ENCODE assay signal across 8 cellular contexts in the genomic region with DNA sequence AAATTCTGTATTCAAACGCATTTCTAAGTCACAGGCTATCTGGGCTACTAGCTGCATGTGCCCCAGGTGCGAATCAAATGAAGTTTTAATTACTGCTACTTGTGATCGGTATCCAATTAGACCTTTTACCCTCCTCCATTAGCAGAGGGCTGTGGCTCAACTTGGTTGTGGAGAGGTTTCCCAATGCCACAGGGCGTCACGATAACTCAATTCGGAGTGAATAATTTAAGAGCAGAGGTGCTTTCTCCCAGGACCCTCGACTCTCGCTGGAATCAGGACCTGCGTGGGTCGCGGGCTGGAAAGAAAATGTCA. TPM values are rescaled to one million over a fixed set of nuclear protein-coding genes. Genes with fewer than 3 reads are reported as not detected.
DNase-seq lines count a peak whose midpoint lies in the region; ATAC-seq, FAIRE-seq and TF ChIP-seq lines count a peak whose summit lies in the region.

No MANE protein-coding gene starts in this region.

- H3K4me1 ChIP-seq in CD4-positive, alpha-beta memory T cell (ENCODE audit: insufficient read depth, low read length), result peaks cover 44% of the 10 kb centered on the region
- H3K4me1 ChIP-seq in HepG2 (ENCODE audit: insufficient read depth, low read length) (peaks cover 26% of the 10 kb centered on the region), thymus (ENCODE audit: control insufficient read depth, insufficient read depth, low read length) (peaks cover 2% of the 10 kb centered on the region)

- TF ChIP-seq EP300 in HepG2 (IDR thresholded peaks at IDR 0.05; ENCODE audit: low read depth in 2 of 2, low read length in 2 of 2) (no peak), HepG2 (CRISPR knock-in tag; IDR thresholded peaks at IDR 0.05; ENCODE audit: borderline replicate concordance) (no peak)

- peak overlapping the region; percentile 97 to 99 (median 98) for H3K4me3 Mint-ChIP-seq in CD4-positive, alpha-beta memory T cell

- no peaks in the 10 kb centered on the region for H4K20me1 ChIP-seq in HepG2 (ENCODE audit: insufficient read depth, low read length)

- no peaks in the 10 kb centered on the region for H3K9me3 ChIP-seq in CD4-positive, alpha-beta memory T cell (ENCODE audit: control insufficient read depth in 1 of 2, low read length in 2 of 2)
- H3K9me3 ChIP-seq in HepG2 (ENCODE audit: low read length), result no peaks in the 10 kb centered on the region
- no peaks in the 10 kb centered on the region for H3K9me3 ChIP-seq in thymus (ENCODE audit: control insufficient read depth)

- peak overlapping the region; percentile 99 for H3K4me2 ChIP-seq in HepG2 (ENCODE audit: low read depth, low read length)

- H3K36me3 ChIP-seq in CD4-positive, alpha-beta memory T cell (ENCODE audit: insufficient read depth, low read length), result peaks cover 2% of the 10 kb centered on the region
- H3K36me3 ChIP-seq in HepG2 (replicated peaks in 1 of 2; ENCODE audit: control insufficient read depth in 1 of 2, insufficient read depth in 2 of 2, low read length in 2 of 2), result peaks cover 0 to 3% of the 10 kb centered on the region in 2 experiments; a peak in 2 of 5 replicates
- H3K36me3 ChIP-seq in thymus (ENCODE audit: control insufficient read depth, insufficient read depth), result peaks cover 9% of the 10 kb centered on the region

- POLR2A ChIA-PET in CD4-positive, alpha-beta memory T cell (lab: Charles Lee; ENCODE audit: partially characterized antibody), result interaction anchor here (0.7 to 1.7 kb wide), 9 partner anchors 8 to 475 kb away, joined by 3 to 9 read pairs (median 3); partner anchors contain the start of gene BTBD9
- POLR2A ChIA-PET in HepG2 (lab: Yijun Ruan, JAX), result interaction anchor here (0.9 to 1.9 kb wide), 5 partner anchors 8 to 820 kb away, joined by 4 to 13 read pairs (median 5); partner anchors contain the start of gene MOCS1

- peak overlapping the region; percentile 79 for H3K27ac ChIP-seq in CD4-positive, alpha-beta memory T cell (ENCODE audit: low read depth, low read length)
- peak overlapping the region; percentile 94 for H3K27ac ChIP-seq in HL-60 (replicated peaks)
- H3K27ac ChIP-seq in HepG2 (ENCODE audit: extremely low read length, insufficient read depth, low read length), result peak overlapping the region; percentile 80
- H3K27ac ChIP-seq in thymus (ENCODE audit: low read depth), result peak overlapping the region; percentile 97

- no peaks in the 10 kb centered on the region for H3K27me3 Mint-ChIP-seq in CD4-positive, alpha-beta memory T cell

- no TSS peak for BruUV-seq in HepG2 (replicated peaks; lab: Mats Ljungman, UMichigan)

- CTCF ChIA-PET in CD4-positive, alpha-beta memory T cell (lab: Charles Lee; ENCODE audit: partially characterized antibody), result interaction anchor here (0.9 to 1.4 kb wide), 3 partner anchors 10 to 52 kb away, joined by 3 to 5 read pairs (median 4); no protein-coding TSS in a partner anchor
- CTCF ChIA-PET in HepG2 (lab: Yijun Ruan, JAX; ENCODE audit: low intra/inter-chr PET ratio, low total read pairs), result no interaction called here

- no peak for TF ChIP-seq RAD21 in HepG2 (CRISPR knock-in tag; IDR thresholded peaks at IDR 0.05)

- TF ChIP-seq CTCF in HL-60 (IDR thresholded peaks at IDR 0.05; ENCODE audit: insufficient read depth, low read length) (no peak), astrocyte of the cerebellum (IDR thresholded peaks at IDR 0.05; ENCODE audit: low read depth, low read length, missing control alignments) (no peak), HepG2 (CRISPR knock-in tag; IDR thresholded peaks at IDR 0.05) (no peak)

- H3K4me3 ChIP-seq in CD4-positive, alpha-beta memory T cell (ENCODE audit: low read length in 2 of 2), result peak overlapping the region; percentile 79 to 97
- H3K4me3 ChIP-seq in HL-60 (replicated peaks; ENCODE audit: insufficient read depth, low read length) (peak overlapping the region; percentile 64), astrocyte of the cerebellum (ENCODE audit: low read depth, low read length) (peak overlapping the region; percentile 78), HepG2 (replicated peaks in 1 of 3; ENCODE audit: insufficient read depth in 1 of 3, low read depth in 2 of 3, low read length in 3 of 3) (peak overlapping the region; percentile 61 to 77 (median 74)), thymus (ENCODE audit: low read length) (peak overlapping the region; percentile 85)

- 0% methylated on average over 11 of the region's 11 CpGs for WGBS in HepG2 (ENCODE audit: low lambda C conversion rate)
- under 1% methylated on average over 11 of the region's 11 CpGs for WGBS in thymus

- H3K27me3 ChIP-seq in CD4-positive, alpha-beta memory T cell (ENCODE audit: insufficient read depth, low read length), result no peaks in the 10 kb centered on the region
- H3K27me3 ChIP-seq in HL-60 (ENCODE audit: insufficient read depth, poor library complexity, severe bottlenecking) (no peaks in the 10 kb centered on the region), HepG2 (ENCODE audit: control insufficient read depth in 1 of 2, insufficient read depth in 2 of 2, low read length in 2 of 2) (no peaks in the 10 kb centered on the region; a peak in 1 of 5 replicates), thymus (ENCODE audit: control insufficient read depth, insufficient read depth) (no peaks in the 10 kb centered on the region)

- H3K4me1 Mint-ChIP-seq in CD4-positive, alpha-beta memory T cell, result peaks cover 40 to 58% (median 49%) of the 10 kb centered on the region in 4 donors

- DNase-seq in CD4-positive, alpha-beta memory T cell, result no peak
- DNase-seq in HL-60 (ENCODE audit: low read depth in 1 of 2, low spot score in 1 of 2) (no peak), astrocyte of the cerebellum (ENCODE audit: low read depth) (no peak), HepG2 (ENCODE audit: low spot score) (no peak), hepatic stellate cell (ENCODE audit: low spot score) (no peak), posterior cingulate gyrus (no peak)

- H3K9me3 Mint-ChIP-seq in CD4-positive, alpha-beta memory T cell, result no peaks in the 10 kb centered on the region

- no peak for FAIRE-seq in HepG2 (lab: Jason Lieb, UNC)

- TF ChIP-seq POLR2A in HepG2 (IDR thresholded peaks at IDR 0.05; ENCODE audit: insufficient read depth in 1 of 2, low read depth in 2 of 2, low read length in 2 of 2), result no peak

- peak overlapping the region; percentile 66 for H2AFZ ChIP-seq in HepG2 (ENCODE audit: low read length)

- peak overlapping the region; percentile 92 to 99 (median 98) for H3K27ac Mint-ChIP-seq in CD4-positive, alpha-beta memory T cell

- intact Hi-C loops in CD4-positive, alpha-beta memory T cell (cut with micrococcal nuclease), result loop anchor here (2.0 to 10.0 kb wide), 5 partner anchors 114 to 1958 kb away; partner anchors contain the start of genes BTBD9, GLO1, KCNK5 and KIF6
- intact Hi-C loops in HepG2 (cut with micrococcal nuclease; ENCODE audit: unreplicated experiment) (no loop called here), posterior cingulate gyrus (cut with DNase I) (loop anchor here (5.0 to 10.0 kb wide), 2 partner anchors 412 to 1950 kb away; partner anchors contain the start of gene GLO1)

- in situ Hi-C loops in astrocyte of the cerebellum (cut with HindIII; ENCODE audit: low sequenced_read_pairs), result loop anchor here (5.0 kb wide), 1 partner anchor 68 kb away; no protein-coding TSS in a partner anchor
- in situ Hi-C loops in HepG2 (cut with HindIII; ENCODE audit: extremely low pct_ligation_motif_present, low pct_unique_long_range_greater_than_20kb), result no loop called here

- H3K79me2 ChIP-seq in HepG2 (ENCODE audit: insufficient read depth, low read length), result no peaks in the 10 kb centered on the region

- peak overlapping the region; percentile 75 for H3K9ac ChIP-seq in HepG2 (ENCODE audit: insufficient read depth, low read depth, low read length)

- peak; percentile 22 for ATAC-seq in GM21390 (IDR thresholded peaks at IDR 0.05; ENCODE audit: unreplicated experiment)
- peak; percentile 45 for ATAC-seq in HepG2

- H3K36me3 Mint-ChIP-seq in CD4-positive, alpha-beta memory T cell, result peaks cover 8 to 10% of the 10 kb centered on the region in 2 donors

TF ChIP-seq in HepG2, 621 proteins besides CTCF, POLR2A, EP300 and RAD21 (continues in another document):
- TF ChIP-seq, protein P1, sequence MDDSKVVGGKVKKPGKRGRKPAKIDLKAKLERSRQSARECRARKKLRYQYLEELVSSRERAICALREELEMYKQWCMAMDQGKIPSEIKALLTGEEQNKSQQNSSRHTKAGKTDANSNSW (CRISPR knock-in tag; IDR thresholded peaks at IDR 0.05; ENCODE audit: borderline replicate concordance), result no peak
- no peak for TF ChIP-seq ZNF432 (CRISPR knock-in tag; IDR thresholded peaks at IDR 0.05; ENCODE audit: borderline replicate concordance)

RNA-seq across cellular contexts. Expression of gene SAYSD1, which starts 0.6 kb away (rescaled TPM):
- 10 to 100 TPM; 21.6 to 22.4 TPM for total RNA-seq in CD4-positive, alpha-beta memory T cell
- 10 to 100 TPM; 14.0 to 20.2 TPM for polyA plus RNA-seq in CD4-positive, alpha-beta memory T cell
- 16.0 and 18.7 TPM in 2 replicates for total RNA-seq in HepG2 (2016; rRNA removed; fragmentation: Illumina TruSeq; extraction: Trizol)
- 4.0 TPM in 2 replicates for total RNA-seq in HepG2 (2016; cell fraction: cytosol; rRNA removed; fragmentation: Illumina TruSeq; extraction: Trizol; ENCODE audit: low read depth)
- 15.3 and 19.7 TPM in 2 replicates for total RNA-seq in HepG2 (2016; cell fraction: insoluble cytoplasmic fraction; rRNA removed; fragmentation: Illumina TruSeq; extraction: Trizol)
- 10.8 and 11.9 TPM in 2 replicates for total RNA-seq in HepG2 (2016; cell fraction: membrane; rRNA removed; fragmentation: Illumina TruSeq; extraction: Trizol)
- total RNA-seq in HepG2 (2016; cell fraction: nucleus; rRNA removed; fragmentation: Illumina TruSeq; extraction: Trizol), result 13.1 and 13.6 TPM in 2 replicates
- polyA plus RNA-seq in HepG2 (2011; rRNA removed) (8.2 and 10.1 TPM in 2 replicates), thymus (51.7 TPM)
- 6.3 and 8.1 TPM in 2 replicates for polyA plus RNA-seq in HepG2 (2011; cell fraction: cytosol; rRNA removed)
- 4.5 TPM in 2 replicates for polyA plus RNA-seq in HepG2 (2011; cell fraction: nucleus; rRNA removed)
- polyA plus RNA-seq in HepG2 (2012), result 4.5 and 5.6 TPM in 2 replicates
- polyA plus RNA-seq in HepG2 (2016; cell fraction: cytosol; fragmentation: Illumina TruSeq; extraction: Trizol; ENCODE audit: low read depth), result 3.4 and 3.6 TPM in 2 replicates
- polyA plus RNA-seq in HepG2 (2016; cell fraction: insoluble cytoplasmic fraction; fragmentation: Illumina TruSeq; extraction: Trizol; ENCODE audit: low read depth), result 16.9 and 19.9 TPM in 2 replicates
- 6.5 and 7.4 TPM in 2 replicates for polyA plus RNA-seq in HepG2 (2016; cell fraction: membrane; fragmentation: Illumina TruSeq; extraction: Trizol; ENCODE audit: low read depth)
- polyA plus RNA-seq in HepG2 (2016; cell fraction: nucleus; fragmentation: Illumina TruSeq; extraction: Trizol; ENCODE audit: insufficient read depth, low read depth), result 18.7 and 19.1 TPM in 2 replicates
- 6.5 and 7.0 TPM in 2 replicates for polyA minus RNA-seq in HepG2 (2011; rRNA and poly(A)+ RNA removed; ENCODE audit: low replicate concordance)
- polyA minus RNA-seq in HepG2 (2011; cell fraction: cytosol; rRNA and poly(A)+ RNA removed), result 5.4 and 7.0 TPM in 2 replicates
- polyA minus RNA-seq in HepG2 (2011; cell fraction: nucleus; rRNA and poly(A)+ RNA removed), result 18.6 and 20.7 TPM in 2 replicates
